In the genomic region with DNA sequence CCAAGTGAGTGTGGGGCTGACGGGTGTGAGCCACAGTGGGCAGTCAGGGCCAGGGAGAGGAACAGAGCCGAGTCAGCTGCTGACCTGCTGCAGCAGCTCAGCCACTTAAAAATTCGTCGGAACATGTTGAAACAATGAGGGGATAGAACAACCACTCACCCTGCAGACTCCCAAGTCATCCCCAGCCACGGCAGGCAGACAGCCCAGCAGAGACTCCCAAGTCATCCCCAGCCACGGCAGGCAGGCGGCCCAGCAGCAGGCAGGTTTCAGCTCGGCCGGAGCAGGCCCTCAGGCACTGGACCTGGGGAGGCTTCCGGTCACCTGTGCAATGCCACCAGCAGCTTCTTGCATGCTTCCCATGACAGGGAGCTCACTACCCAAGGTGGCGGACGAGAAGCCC, we compare ENCODE assay signal across 1 cellular context.
TF ChIP-seq lines count a peak whose summit lies in the region.

No MANE protein-coding gene starts in this region.

TF ChIP-seq in H1, 55 proteins besides CTCF, POLR2A, EP300 and RAD21 (continued from another document):
- TF ChIP-seq GTF2F1 (IDR thresholded peaks at IDR 0.05; ENCODE audit: borderline replicate concordance, low read depth, low read length), result no peak
